Comparison of ENCODE assay signal across 8 cellular contexts in genomic region chr18:56651771-56652092, GRCh38. TPM values are rescaled to one million over a fixed set of nuclear protein-coding genes. Genes with fewer than 3 reads are reported as not detected.
A peak's percentile ranks its signal among the peaks of the same experiment; 100 is the strongest.
DNase-seq lines count a peak whose midpoint lies in the region; ATAC-seq and TF ChIP-seq lines count a peak whose summit lies in the region.

No MANE protein-coding gene starts in this region.

- TF ChIP-seq EP300 in sigmoid colon (IDR thresholded peaks at IDR 0.05): no peak

- ATAC-seq in SK-N-SH treated with all-trans-retinoic acid at 6 μM for 48 hours (peak; percentile 37), HG02798 (IDR thresholded peaks at IDR 0.05; ENCODE audit: poor library complexity, unreplicated experiment) (no peak)

- no peak for TF ChIP-seq POLR2A in sigmoid colon (IDR thresholded peaks at IDR 0.05)

- H3K27me3 ChIP-seq in sigmoid colon: no peaks in the 10 kb centered on the region

- no peak for DNase-seq in fibroblast of the aortic adventitia (ENCODE audit: low read depth)
- DNase-seq in sigmoid colon: no peak
- no peak for DNase-seq in NOMO-1 (lab: John Stamatoyannopoulos, UW; ENCODE audit: unreplicated experiment in 2 of 2)
- no peak for DNase-seq in SIG-M5 (lab: John Stamatoyannopoulos, UW)
- DNase-seq in kidney tubule cell (ENCODE audit: low spot score): no peak

- H3K4me1 ChIP-seq in sigmoid colon: peaks cover 0 to 21% (median 12%) of the 10 kb centered on the region in 4 donors

- intact Hi-C loops in sigmoid colon (cut with DNase I): loop anchor here (1.0 to 5.0 kb wide), 2 partner anchors 13 to 1419 kb away; partner anchors contain the start of gene TXNL1

- 3 to 7% methylated on average over 5 of the region's 5 CpGs for WGBS in sigmoid colon, 2 donors

- no peaks in the 10 kb centered on the region for H3K36me3 ChIP-seq in sigmoid colon

- peak overlapping the region; percentile 87 to 91 (median 90) for H3K27ac ChIP-seq in sigmoid colon

- TF ChIP-seq CTCF in fibroblast of the aortic adventitia (IDR thresholded peaks at IDR 0.05; ENCODE audit: insufficient read depth, low read length): no peak
- no peak for TF ChIP-seq CTCF in sigmoid colon (IDR thresholded peaks at IDR 0.05)

- H3K9me3 ChIP-seq in sigmoid colon: no peaks in the 10 kb centered on the region

- H3K4me3 ChIP-seq in GM08714 (ENCODE audit: low read length) (peak overlapping the region; percentile 94), fibroblast of the aortic adventitia (ENCODE audit: low read depth, low read length) (peak overlapping the region; percentile 98), sigmoid colon (peak overlapping the region; percentile 84 to 92 (median 88))

TF ChIP-seq in SK-N-SH treated with all-trans-retinoic acid at 6 μM for 48 hours, 23 proteins besides CTCF, POLR2A, EP300 and RAD21:
- TF ChIP-seq ZFP3 (CRISPR knock-in tag; IDR thresholded peaks at IDR 0.05): no peak
- TF ChIP-seq ZFP30 (CRISPR knock-in tag; IDR thresholded peaks at IDR 0.05): no peak
- TF ChIP-seq POU6F1 (CRISPR knock-in tag; IDR thresholded peaks at IDR 0.05; ENCODE audit: borderline replicate concordance, low read depth): no peak
- no peak for TF ChIP-seq CSRNP3 (CRISPR knock-in tag; IDR thresholded peaks at IDR 0.05)
- TF ChIP-seq PATZ1 (CRISPR knock-in tag; IDR thresholded peaks at IDR 0.05; ENCODE audit: borderline replicate concordance): no peak
- TF ChIP-seq GLIS3 (CRISPR knock-in tag; IDR thresholded peaks at IDR 0.05): no peak
- TF ChIP-seq ZNF565 (CRISPR knock-in tag; conservative IDR thresholded peaks at IDR 0.05; ENCODE audit: low read depth): no peak
- no peak for TF ChIP-seq ARNTL (CRISPR knock-in tag; IDR thresholded peaks at IDR 0.05; ENCODE audit: borderline replicate concordance, low read depth)
- no peak for TF ChIP-seq RARB (CRISPR knock-in tag; IDR thresholded peaks at IDR 0.05)
- no peak for TF ChIP-seq TOX (CRISPR knock-in tag; IDR thresholded peaks at IDR 0.05; ENCODE audit: borderline replicate concordance)
- TF ChIP-seq TSHZ2 (CRISPR knock-in tag; IDR thresholded peaks at IDR 0.05): no peak
- no peak for TF ChIP-seq ISL1 (CRISPR knock-in tag; IDR thresholded peaks at IDR 0.05)
- no peak for TF ChIP-seq ZNF70 (CRISPR knock-in tag; IDR thresholded peaks at IDR 0.05)
- TF ChIP-seq BACH2 (CRISPR knock-in tag; IDR thresholded peaks at IDR 0.05; ENCODE audit: borderline replicate concordance): no peak
- TF ChIP-seq ZC3H10 (CRISPR knock-in tag; IDR thresholded peaks at IDR 0.05): no peak
- TF ChIP-seq PPARA (CRISPR knock-in tag; IDR thresholded peaks at IDR 0.05; ENCODE audit: borderline replicate concordance): no peak
- no peak for TF ChIP-seq TCF4 (CRISPR knock-in tag; IDR thresholded peaks at IDR 0.05; ENCODE audit: borderline replicate concordance)
- no peak for TF ChIP-seq ZNF8 (CRISPR knock-in tag; IDR thresholded peaks at IDR 0.05)
- TF ChIP-seq CREB5 (CRISPR knock-in tag; IDR thresholded peaks at IDR 0.05; ENCODE audit: low read depth): no peak
- TF ChIP-seq ESRRG (CRISPR knock-in tag; IDR thresholded peaks at IDR 0.05): no peak

RNA-seq across cellular contexts. Expression of gene WDR7, which starts 0.6 kb away (rescaled TPM):
- 24.0 and 26.7 TPM in 2 replicates for total RNA-seq in fibroblast of the aortic adventitia (ENCODE audit: low replicate concordance)
- total RNA-seq in sigmoid colon: 10 to 100 TPM; 28.5 to 45.3 (median 39.1) TPM
- polyA plus RNA-seq in sigmoid colon: 1 to 10 TPM; 3.7 to 6.9 (median 5.4) TPM

RNA-seq across cellular contexts. Expression of gene TXNL1, which starts 13.3 kb away (rescaled TPM):
- total RNA-seq in fibroblast of the aortic adventitia (ENCODE audit: low replicate concordance) (30.2 and 68.3 TPM in 2 replicates), sigmoid colon (10 to 100 TPM; 39.8 to 47.9 (median 46.1) TPM)
- polyA plus RNA-seq in sigmoid colon: 10 to 100 TPM; 53.3 to 79.1 (median 69.7) TPM
